In genomic region chr17:17681187-17681743, GRCh38 we compare ENCODE assay signal across 8 cellular contexts. TPM values are rescaled to one million over a fixed set of nuclear protein-coding genes. Genes with fewer than 3 reads are reported as not detected.
DNase-seq lines count a peak whose midpoint lies in the region; ATAC-seq and TF ChIP-seq lines count a peak whose summit lies in the region.

TSS of gene RAI1 (plus strand) at chr17:17681458. CDS start at chr17:17792949, 111,491 bp downstream.

- CTCF ChIA-PET in PC-3 (lab: Charles Lee) = no interaction called here

- ATAC-seq in GM19395 (IDR thresholded peaks at IDR 0.05; ENCODE audit: unreplicated experiment) = peak; percentile 32
- ATAC-seq in PC-3 = peak; percentile 56

- H3K27ac ChIP-seq in C4-2B (peak within 1 kb of the TSS; percentile 99), HUES48 (ENCODE audit: low read depth, low read length) (peak within 1 kb of the TSS; percentile 51), PC-3 (ENCODE audit: low read length) (peak within 1 kb of the TSS; percentile 68), esophagus (ENCODE audit: low read depth in 2 of 2, low read length in 1 of 2) (peak within 1 kb of the TSS; percentile 92 to 96)

- H3K27me3 ChIP-seq in HUES48 (ENCODE audit: control insufficient read depth, insufficient read depth, low read length) (peaks cover 97% of the 10 kb centered on the region), PC-3 (ENCODE audit: low read length) (no peaks in the 10 kb centered on the region), esophagus (ENCODE audit: control insufficient read depth in 1 of 2, insufficient read depth in 2 of 2, low read length in 2 of 2) (no peaks in the 10 kb centered on the region)

- no TSS peak for BruUV-seq in PC-3 (replicated peaks; lab: Mats Ljungman, UMichigan)

- WGBS in esophagus, 2 donors = 0 to 1% methylated on average over 41 to 84 of the region's 84 CpGs

- H3K9me3 ChIP-seq in HUES48 (ENCODE audit: control insufficient read depth, insufficient read depth, low read length) (no peaks in the 10 kb centered on the region), PC-3 (ENCODE audit: low read length) (no peaks in the 10 kb centered on the region), esophagus (ENCODE audit: control insufficient read depth in 2 of 2, insufficient read depth in 1 of 2, low read depth in 1 of 2, low read length in 1 of 2) (no peaks in the 10 kb centered on the region)

- TF ChIP-seq CTCF in C4-2B (conservative IDR thresholded peaks at IDR 0.05) (peak; percentile 99), PC-3 (conservative IDR thresholded peaks at IDR 0.05; ENCODE audit: low read depth, low read length) (peak; percentile 58)

- H3K9ac ChIP-seq in HUES48 (ENCODE audit: low read depth, low read length) (no peak within 1 kb of the TSS), PC-3 (ENCODE audit: low read length) (peak within 1 kb of the TSS; percentile 95)

- H3K36me3 Mint-ChIP-seq in activated T-cell treated with anti-CD3 and anti-CD28 coated beads, Interleukin-2, amount 50 U/mL, for 24 hours (ENCODE audit: low read depth) = peaks cover 20% of the 10 kb centered on the region

- no peaks in the 10 kb centered on the region for H3F3A ChIP-seq in PC-3 (ENCODE audit: low read length, unreplicated experiment)

- no peaks in the 10 kb centered on the region for H4K20me1 ChIP-seq in PC-3 (ENCODE audit: low read length)

- H3K9me3 Mint-ChIP-seq in activated T-cell treated with anti-CD3 and anti-CD28 coated beads, Interleukin-2, amount 50 U/mL, for 24 hours = no peaks in the 10 kb centered on the region

- no peaks in the 10 kb centered on the region for H3K27me3 Mint-ChIP-seq in activated T-cell treated with anti-CD3 and anti-CD28 coated beads, Interleukin-2, amount 50 U/mL, for 24 hours

- peak within 1 kb of the TSS; percentile 86 for H3K4me2 ChIP-seq in PC-3 (ENCODE audit: low read length)

- intact Hi-C loops in PC-3 (cut with micrococcal nuclease) = loop anchor here (1.0 to 5.0 kb wide), 2 partner anchors 93 to 181 kb away; no protein-coding TSS in a partner anchor

- DNase-seq in PC-3 = peak; percentile 86
- peak; percentile 85 for DNase-seq in activated T-cell treated with anti-CD3 and anti-CD28 coated beads, Interleukin-2, amount 50 U/mL, for 24 hours
- DNase-seq in mucosa of gallbladder (ENCODE audit: low spot score) = peak; percentile 75
- DNase-seq in stimulated activated CD8-positive, alpha-beta memory T cell treated with anti-CD3 and anti-CD28 coated beads, Interleukin-4, amount 100 ng/mL, for 48 hours = peak; percentile 77

- peaks cover 46% of the 10 kb centered on the region for H3K79me2 ChIP-seq in PC-3 (ENCODE audit: low read length)

- peaks cover 42% of the 10 kb centered on the region for H3K4me1 Mint-ChIP-seq in activated T-cell treated with anti-CD3 and anti-CD28 coated beads, Interleukin-2, amount 50 U/mL, for 24 hours (ENCODE audit: low read depth)

- H2AFZ ChIP-seq in PC-3 (ENCODE audit: low read length) = peak within 1 kb of the TSS; percentile 84

- peak within 1 kb of the TSS; percentile 63; the same call in 1 of the 2 replicates for H3K4me3 ChIP-seq in HUES48 (ENCODE audit: low read depth, low read length)
- peak within 1 kb of the TSS; percentile 90 for H3K4me3 ChIP-seq in PC-3 (ENCODE audit: low read length)
- H3K4me3 ChIP-seq in esophagus (ENCODE audit: low read depth in 1 of 2, low read length in 2 of 2) = peak within 1 kb of the TSS; percentile 71 to 78

- H3K36me3 ChIP-seq in HUES48 (ENCODE audit: control insufficient read depth, insufficient read depth, low read length) (no peaks in the 10 kb centered on the region), PC-3 (ENCODE audit: low read depth, low read length) (no peaks in the 10 kb centered on the region), esophagus (ENCODE audit: control insufficient read depth in 2 of 2, insufficient read depth in 2 of 2, low read length in 1 of 2) (no peaks in the 10 kb centered on the region)

- peak within 1 kb of the TSS; percentile 90 for H3K27ac Mint-ChIP-seq in activated T-cell treated with anti-CD3 and anti-CD28 coated beads, Interleukin-2, amount 50 U/mL, for 24 hours

- H3K4me1 ChIP-seq in HUES48 (ENCODE audit: control insufficient read depth, insufficient read depth, low read length) = peaks cover 21% of the 10 kb centered on the region; the same call in 1 of the 2 replicates
- H3K4me1 ChIP-seq in PC-3 (ENCODE audit: insufficient read depth, low read length) = peaks cover 40% of the 10 kb centered on the region
- H3K4me1 ChIP-seq in esophagus (ENCODE audit: control insufficient read depth in 2 of 2, insufficient read depth in 2 of 2, low read length in 1 of 2) = peaks cover 0 to 17% of the 10 kb centered on the region in 2 donors

- POLR2A ChIA-PET in PC-3 (lab: Charles Lee; ENCODE audit: unreplicated experiment) = no interaction called here

- peak within 1 kb of the TSS; percentile 84 for H3K4me3 Mint-ChIP-seq in activated T-cell treated with anti-CD3 and anti-CD28 coated beads, Interleukin-2, amount 50 U/mL, for 24 hours

- H3K9me2 ChIP-seq in PC-3 (replicated peaks; ENCODE audit: low read length) = no peaks in the 10 kb centered on the region

RNA-seq across cellular contexts. Expression of gene RAI1, which starts in this region (rescaled TPM):
- total RNA-seq in PC-3 (2014; rRNA removed) (33.0 and 64.2 TPM in 2 replicates), mucosa of gallbladder (60.3 TPM)
- polyA plus RNA-seq in esophagus = 10 to 100 TPM; 10.7 to 14.4 TPM

Comparison
In these comparisons a context has a peak if more than half of its experiments do, and no peak if none do; other contexts are left out.
1. Peak in every context shown above with its lines: DNase-seq, ATAC-seq, H3K4me3 ChIP-seq and H3K27ac ChIP-seq.